Comparison of ENCODE assay signal across 1 cellular context in genomic region chr12:75944097-75944904, GRCh38.
TF ChIP-seq lines count a peak whose summit lies in the region.

No MANE protein-coding gene starts in this region.

TF ChIP-seq in K562, 482 proteins besides CTCF, POLR2A, EP300 and RAD21 (continued from another document):
- TF ChIP-seq GABPB1 (CRISPR knock-in tag; IDR thresholded peaks at IDR 0.05), result peak; percentile 52; the same call in 1 of the 2 replicates
- no peak for TF ChIP-seq HOMEZ (CRISPR knock-in tag; IDR thresholded peaks at IDR 0.05)
- peak; percentile 44 for TF ChIP-seq CBFA2T2 (conservative IDR thresholded peaks at IDR 0.05)
- TF ChIP-seq SRSF3 (IDR thresholded peaks at IDR 0.05; ENCODE audit: insufficient read depth, low read length), result no peak
- TF ChIP-seq TEAD4 (IDR thresholded peaks at IDR 0.05; ENCODE audit: low read length), result peak; percentile 35
- no peak for TF ChIP-seq TEAD4 (CRISPR knock-in tag; IDR thresholded peaks at IDR 0.05; ENCODE audit: borderline replicate concordance)
- TF ChIP-seq HDAC2 (IDR thresholded peaks at IDR 0.05), result peak; percentile 75; the same call in 1 of the 2 replicates
- TF ChIP-seq BCOR (IDR thresholded peaks at IDR 0.05), result no peak
- TF ChIP-seq ZNF766 (CRISPR knock-in tag; conservative IDR thresholded peaks at IDR 0.05), result 0 out of 2 replicates have a peak, but pooled peaks have one; percentile 26
- TF ChIP-seq KAT2B (IDR thresholded peaks at IDR 0.05; ENCODE audit: low read depth, low read length), result no peak
- TF ChIP-seq THAP7 (CRISPR knock-in tag; IDR thresholded peaks at IDR 0.05), result no peak
- peak in 1 of 2 experiments; percentile 66; a peak in 2 of 4 replicates for TF ChIP-seq ZNF318 (IDR thresholded peaks at IDR 0.05; ENCODE audit: borderline replicate concordance in 1 of 2, low read depth in 1 of 2)
- TF ChIP-seq BACH1 (tag; IDR thresholded peaks at IDR 0.05), result peak; percentile 68
- peak in 1 of 2 experiments; percentile 61; a peak in 1 of 4 replicates for TF ChIP-seq ZMIZ1 (IDR thresholded peaks at IDR 0.05; ENCODE audit: low read depth in 2 of 2, low read length in 2 of 2)
- TF ChIP-seq MCM5 (IDR thresholded peaks at IDR 0.05; ENCODE audit: low read depth), result no peak
- TF ChIP-seq ETV1 (tag; conservative IDR thresholded peaks at IDR 0.05; ENCODE audit: low read depth), result peak; percentile 84
